ENCODE assay signal across 8 cellular contexts in the genomic region with DNA sequence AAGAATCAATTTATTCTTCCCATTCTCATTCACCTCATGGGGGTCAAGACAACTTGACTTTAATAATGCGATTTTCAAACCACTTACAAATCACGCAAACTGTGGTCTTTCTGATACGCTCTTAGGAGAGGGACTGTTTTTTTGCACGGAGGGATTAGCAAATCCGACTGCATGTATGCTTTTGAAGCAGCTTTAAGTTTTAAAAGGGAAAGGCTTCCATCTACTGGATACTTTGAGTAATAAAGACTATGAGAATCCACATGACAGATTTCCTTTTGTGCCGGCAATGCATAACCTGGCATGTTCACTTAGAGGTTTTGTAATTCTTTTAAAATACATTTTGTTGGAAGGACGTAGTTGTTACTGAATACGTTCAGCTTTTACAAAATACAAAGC.
A peak's percentile ranks its signal among the peaks of the same experiment; 100 is the strongest.
DNase-seq lines count a peak whose midpoint lies in the region; ATAC-seq, FAIRE-seq and TF ChIP-seq lines count a peak whose summit lies in the region.

No MANE protein-coding gene starts in this region.

- H4K20me1 ChIP-seq in H1 (replicated peaks in 1 of 2; ENCODE audit: control insufficient read depth in 1 of 2, insufficient read depth in 2 of 2, low read length in 2 of 2) (no peaks in the 10 kb centered on the region), neural cell (ENCODE audit: insufficient read depth) (no peaks in the 10 kb centered on the region)

- no peak overlapping the region for H2AK5ac ChIP-seq in H1 (ENCODE audit: low read depth, low read length)

- H3K27me3 ChIP-seq in ACC112 (ENCODE audit: insufficient read depth, low read length): peaks cover 11% of the 10 kb centered on the region
- H3K27me3 ChIP-seq in H1 (replicated peaks in 1 of 4; ENCODE audit: control insufficient read depth in 3 of 4, extremely low read depth in 1 of 4, insufficient read depth in 3 of 4, low read length in 3 of 4): no peaks in the 10 kb centered on the region
- no peaks in the 10 kb centered on the region for H3K27me3 ChIP-seq in neural cell (ENCODE audit: insufficient read depth, low read depth, low read length)

- H2BK20ac ChIP-seq in H1 (ENCODE audit: low read length): no peak overlapping the region

- H3K27ac ChIP-seq in ACC112 (ENCODE audit: low read depth, low read length) (no peak overlapping the region), H1 (ENCODE audit: low read depth, low read length) (no peak overlapping the region), neural cell (ENCODE audit: low read length) (no peak overlapping the region)

- H4K8ac ChIP-seq in H1 (ENCODE audit: extremely low read depth, insufficient read depth, low read length): no peak overlapping the region

- H3K36me3 ChIP-seq in ACC112 (ENCODE audit: insufficient read depth, low read length) (no peaks in the 10 kb centered on the region), H1 (ENCODE audit: control insufficient read depth in 2 of 4, insufficient read depth in 4 of 4, low read length in 3 of 4) (no peaks in the 10 kb centered on the region), neural cell (ENCODE audit: insufficient read depth, low read length) (no peaks in the 10 kb centered on the region)

- H3K79me2 ChIP-seq in ACC112 (ENCODE audit: control insufficient read depth, insufficient read depth, low read length, unreplicated experiment) (no peaks in the 10 kb centered on the region), H1 (ENCODE audit: control insufficient read depth in 1 of 2, insufficient read depth in 2 of 2, low read length in 2 of 2) (no peaks in the 10 kb centered on the region), neural cell (replicated peaks; ENCODE audit: insufficient read depth, low read length) (no peaks in the 10 kb centered on the region)

- no peak overlapping the region for H4K5ac ChIP-seq in H1 (ENCODE audit: insufficient read length, low read depth, low read length)

- no peak overlapping the region for H2BK15ac ChIP-seq in H1 (ENCODE audit: low read length)

- TF ChIP-seq CTCF in H1 (IDR thresholded peaks at IDR 0.05; ENCODE audit: control extremely low read depth in 1 of 3, insufficient read depth in 1 of 3, low read depth in 1 of 3, low read length in 3 of 3) (peak in 2 of 3 experiments; percentile 19 to 38; a peak in 2 of 4 replicates), neural cell (IDR thresholded peaks at IDR 0.05; ENCODE audit: poor library complexity, severe bottlenecking) (peak; percentile 85)

- CTCF ChIA-PET in HEK293T (lab: Yijun Ruan, JAX) (interaction anchor here (0.7 kb wide), 1 partner anchor 179 kb away, joined by 3 read pairs; no protein-coding TSS in a partner anchor), H1 (lab: Charles Lee; ENCODE audit: partially characterized antibody) (interaction anchor here (0.6 to 2.9 kb wide), 24 partner anchors 10 to 1450 kb away, joined by 3 to 18 read pairs (median 3); no protein-coding TSS in a partner anchor)

- FAIRE-seq in H1 (lab: Jason Lieb, UNC): peak; percentile 96

- H3F3A ChIP-seq in neural cell (ENCODE audit: insufficient read depth, low read length, poor library complexity, severe bottlenecking): no peaks in the 10 kb centered on the region

- no peak for TF ChIP-seq POLR2A in H1 (IDR thresholded peaks at IDR 0.05; ENCODE audit: control extremely low read depth in 1 of 2, low read depth in 2 of 2, low read length in 2 of 2)

- H3K9me3 ChIP-seq in H1 (ENCODE audit: insufficient read depth in 2 of 2, low read depth in 1 of 2, low read length in 1 of 2) (no peaks in the 10 kb centered on the region), neural cell (ENCODE audit: low read length) (no peaks in the 10 kb centered on the region)

- H3K9ac ChIP-seq in H1 (replicated peaks in 1 of 4; ENCODE audit: extremely low read depth in 1 of 4, low read depth in 3 of 4, low read length in 3 of 4): no peak overlapping the region
- H3K9ac ChIP-seq in neural cell (ENCODE audit: low read length): no peak overlapping the region

- no peak overlapping the region for H3K23ac ChIP-seq in H1 (ENCODE audit: insufficient read length)

- 37% methylated on average over 8 of the region's 8 CpGs; no CpG with 5 or more reads in 1 of the 2 experiments for WGBS in H1 (ENCODE audit: extremely low coverage in 1 of 2, insufficient coverage in 1 of 2, insufficient read length in 1 of 2, insufficient replicate concordance in 2 of 2, low coverage in 1 of 2, low lambda C conversion rate in 2 of 2, missing lambda C conversion rate in 1 of 2), 2 experiments

- H2BK12ac ChIP-seq in H1 (ENCODE audit: low read depth, low read length): no peak overlapping the region

- POLR2A ChIA-PET in HEK293T (lab: Yijun Ruan, JAX) (no interaction called here), H1 (lab: Charles Lee; ENCODE audit: partially characterized antibody) (interaction anchor here (0.5 kb wide), 1 partner anchor 47 kb away, joined by 3 read pairs; no protein-coding TSS in a partner anchor)

- no peak overlapping the region for H3K56ac ChIP-seq in H1 (replicated peaks; ENCODE audit: insufficient read length, low read depth, low read length)

- TF ChIP-seq RAD21 in H1 (IDR thresholded peaks at IDR 0.05 in 1 of 2, conservative IDR thresholded peaks at IDR 0.05 in 1 of 2; ENCODE audit: low read depth in 2 of 2, low read length in 2 of 2): peak; percentile 79 to 80
- peak; percentile 91 for TF ChIP-seq RAD21 in neural cell (conservative IDR thresholded peaks at IDR 0.05)

- H3K14ac ChIP-seq in H1 (ENCODE audit: insufficient read length): no peak overlapping the region

- H3K23me2 ChIP-seq in H1 (ENCODE audit: low read depth, low read length): no peaks in the 10 kb centered on the region

- H3K4me2 ChIP-seq in H1 (ENCODE audit: insufficient read depth in 1 of 2, low read depth in 2 of 2, low read length in 2 of 2): peak overlapping the region in 1 of 2 experiments; percentile 50; a peak in 1 of 4 replicates
- H3K4me2 ChIP-seq in neural cell (ENCODE audit: low read length): no peak overlapping the region

- no peak overlapping the region for H3K4ac ChIP-seq in H1 (replicated peaks; ENCODE audit: insufficient read length, low read depth, low read length)

- H2BK120ac ChIP-seq in H1 (replicated peaks; ENCODE audit: low read depth, low read length): no peak overlapping the region

- no peaks in the 10 kb centered on the region for H3K79me1 ChIP-seq in H1 (ENCODE audit: low read depth, low read length)

- H3K9me2 ChIP-seq in neural cell (ENCODE audit: insufficient read depth, low read length): no peaks in the 10 kb centered on the region

- no peak overlapping the region for H3K18ac ChIP-seq in H1 (ENCODE audit: extremely low read depth, low read length)

- DNase-seq in HEK293T (ENCODE audit: extremely low spot score) (peak; percentile 25), NCI-H774 (lab: John Stamatoyannopoulos, UW) (peak; percentile 60), H1 (ENCODE audit: low read depth in 1 of 2, low spot score in 2 of 2) (no peak)
- no peak for DNase-seq in activated naive CD4-positive, alpha-beta T cell (lab: John Stamatoyannopoulos, UW)
- DNase-seq in activated CD8-positive, alpha-beta memory T cell treated with anti-CD3 and anti-CD28 coated beads, Interleukin-2, amount 50 U/mL, for 4 hours: no peak

- peak overlapping the region; percentile 3 for H2AFZ ChIP-seq in ACC112 (ENCODE audit: low read length, unreplicated experiment)
- peak overlapping the region; percentile 89 for H2AFZ ChIP-seq in H1 (ENCODE audit: low read length)
- no peak overlapping the region for H2AFZ ChIP-seq in neural cell (ENCODE audit: low read depth, low read length)

- no peak overlapping the region for H2BK5ac ChIP-seq in H1 (ENCODE audit: low read depth, low read length)

- H3K4me3 ChIP-seq in ACC112 (ENCODE audit: low read depth, low read length) (peak overlapping the region; percentile 59), H1 (ENCODE audit: extremely low read depth in 1 of 4, insufficient read depth in 2 of 4, low read depth in 3 of 4, low read length in 4 of 4) (no peak overlapping the region), neural cell (ENCODE audit: low read length) (no peak overlapping the region)

- TF ChIP-seq EP300 in H1 (IDR thresholded peaks at IDR 0.05; ENCODE audit: borderline replicate concordance in 1 of 2, low read depth in 2 of 2, low read length in 2 of 2) (no peak), neural cell (conservative IDR thresholded peaks at IDR 0.05; ENCODE audit: poor library complexity, severe bottlenecking) (no peak)

- no peak for ATAC-seq in GM21576 (IDR thresholded peaks at IDR 0.05; ENCODE audit: unreplicated experiment)

- H4K91ac ChIP-seq in H1 (replicated peaks; ENCODE audit: insufficient read length, low read length): no peak overlapping the region

- H3K4me1 ChIP-seq in ACC112 (ENCODE audit: control insufficient read depth, insufficient read depth, low read length, unreplicated experiment): no peaks in the 10 kb centered on the region
- peaks cover 0 to 5% (median 2%) of the 10 kb centered on the region in 4 experiments; a peak in 2 of 7 replicates for H3K4me1 ChIP-seq in H1 (replicated peaks in 1 of 4; ENCODE audit: control insufficient read depth in 3 of 4, insufficient read depth in 4 of 4, low read length in 3 of 4)

TF ChIP-seq in HEK293T, 16 proteins besides CTCF, POLR2A, EP300 and RAD21 (continues in another document):
- 0 out of 2 replicates have a peak, but pooled peaks have one; percentile 45 for TF ChIP-seq ZNF384 (IDR thresholded peaks at IDR 0.05)

TF ChIP-seq in H1, 55 proteins besides CTCF, POLR2A, EP300 and RAD21 (continues in another document):
- no peak for TF ChIP-seq SIN3A (conservative IDR thresholded peaks at IDR 0.05 in 1 of 2, IDR thresholded peaks at IDR 0.05 in 1 of 2; ENCODE audit: low read depth in 1 of 2, low read length in 2 of 2)
- TF ChIP-seq EZH2 (IDR thresholded peaks at IDR 0.05; ENCODE audit: low read depth, low read length, severe bottlenecking): no peak
- no peak for TF ChIP-seq BRCA1 (IDR thresholded peaks at IDR 0.05; ENCODE audit: low read depth, low read length)
- no peak for TF ChIP-seq TEAD4 (IDR thresholded peaks at IDR 0.05; ENCODE audit: low read depth, low read length)
- no peak for TF ChIP-seq NANOG (IDR thresholded peaks at IDR 0.05; ENCODE audit: insufficient read depth, low read depth, low read length, poor library complexity, severe bottlenecking)
- no peak for TF ChIP-seq EGR1 (IDR thresholded peaks at IDR 0.05; ENCODE audit: borderline replicate concordance, low read depth, low read length)
- TF ChIP-seq KDM4A (IDR thresholded peaks at IDR 0.05; ENCODE audit: low read depth, low read length, severe bottlenecking): no peak

TF ChIP-seq in neural cell, 6 proteins besides CTCF, POLR2A, EP300 and RAD21 (continues in another document):
- peak; percentile 87 for TF ChIP-seq SMC3 (conservative IDR thresholded peaks at IDR 0.05; ENCODE audit: poor library complexity)
- no peak for TF ChIP-seq TAF1 (IDR thresholded peaks at IDR 0.05; ENCODE audit: low read depth)
- no peak for TF ChIP-seq MXI1 (conservative IDR thresholded peaks at IDR 0.05; ENCODE audit: poor library complexity, severe bottlenecking)
- no peak for TF ChIP-seq EZH2 (IDR thresholded peaks at IDR 0.05; ENCODE audit: borderline replicate concordance, insufficient read depth, low read length, poor library complexity, severe bottlenecking)
- TF ChIP-seq POLR2AphosphoS5 (IDR thresholded peaks at IDR 0.05): no peak

Comparison
In these comparisons a context has a peak if more than half of its experiments do, and no peak if none do; other contexts are left out.
1. DNase-seq: peak in HEK293T (single experiment) and NCI-H774 (single experiment); none in H1 (0 of 2), activated naive CD4-positive, alpha-beta T cell (0 of 4) and activated CD8-positive, alpha-beta memory T cell treated with anti-CD3 and anti-CD28 coated beads, Interleukin-2, amount 50 U/mL, for 4 hours (single experiment).